Comparison of ENCODE assay signal across 1 cellular context in genomic region chr10:3852147-3852904, GRCh38.
TF ChIP-seq lines count a peak whose summit lies in the region.

No MANE protein-coding gene starts in this region.

TF ChIP-seq in K562, 482 proteins besides CTCF, POLR2A, EP300 and RAD21 (continued from another document and continues in another):
- TF ChIP-seq, protein P1, sequence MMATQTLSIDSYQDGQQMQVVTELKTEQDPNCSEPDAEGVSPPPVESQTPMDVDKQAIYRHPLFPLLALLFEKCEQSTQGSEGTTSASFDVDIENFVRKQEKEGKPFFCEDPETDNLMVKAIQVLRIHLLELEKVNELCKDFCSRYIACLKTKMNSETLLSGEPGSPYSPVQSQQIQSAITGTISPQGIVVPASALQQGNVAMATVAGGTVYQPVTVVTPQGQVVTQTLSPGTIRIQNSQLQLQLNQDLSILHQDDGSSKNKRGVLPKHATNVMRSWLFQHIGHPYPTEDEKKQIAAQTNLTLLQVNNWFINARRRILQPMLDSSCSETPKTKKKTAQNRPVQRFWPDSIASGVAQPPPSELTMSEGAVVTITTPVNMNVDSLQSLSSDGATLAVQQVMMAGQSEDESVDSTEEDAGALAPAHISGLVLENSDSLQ (IDR thresholded peaks at IDR 0.05) = no peak
- TF ChIP-seq TRIM24 (IDR thresholded peaks at IDR 0.05) = peak; percentile 31 to 68; a peak in 3 of 4 replicates
- TF ChIP-seq SMAD3 (CRISPR knock-in tag; conservative IDR thresholded peaks at IDR 0.05) = no peak
- no peak for TF ChIP-seq KDM4B (IDR thresholded peaks at IDR 0.05; ENCODE audit: borderline replicate concordance in 2 of 2, low read depth in 1 of 2)
- no peak for TF ChIP-seq GTF3C2 (IDR thresholded peaks at IDR 0.05; ENCODE audit: borderline replicate concordance, extremely low read depth, insufficient read length)
- TF ChIP-seq LARP7 (IDR thresholded peaks at IDR 0.05) = no peak
- TF ChIP-seq ZKSCAN8 (CRISPR knock-in tag; IDR thresholded peaks at IDR 0.05) = no peak
- TF ChIP-seq MEIS2 (IDR thresholded peaks at IDR 0.05; ENCODE audit: partially characterized antibody) = no peak
- no peak for TF ChIP-seq ZNF134 (CRISPR knock-in tag; conservative IDR thresholded peaks at IDR 0.05)
- peak; percentile 79 for TF ChIP-seq BRD9 (IDR thresholded peaks at IDR 0.05; ENCODE audit: low read depth, partially characterized antibody)
- peak; percentile 63; the same call in 1 of the 2 replicates for TF ChIP-seq NBN (IDR thresholded peaks at IDR 0.05; ENCODE audit: low read depth)
- no peak for TF ChIP-seq NR2F6 (CRISPR knock-in tag; IDR thresholded peaks at IDR 0.05)
- no peak for TF ChIP-seq NR0B1 (IDR thresholded peaks at IDR 0.05; ENCODE audit: partially characterized antibody)
- TF ChIP-seq CEBPB (tag; IDR thresholded peaks at IDR 0.05) = peak; percentile 83
- TF ChIP-seq, protein P2, sequence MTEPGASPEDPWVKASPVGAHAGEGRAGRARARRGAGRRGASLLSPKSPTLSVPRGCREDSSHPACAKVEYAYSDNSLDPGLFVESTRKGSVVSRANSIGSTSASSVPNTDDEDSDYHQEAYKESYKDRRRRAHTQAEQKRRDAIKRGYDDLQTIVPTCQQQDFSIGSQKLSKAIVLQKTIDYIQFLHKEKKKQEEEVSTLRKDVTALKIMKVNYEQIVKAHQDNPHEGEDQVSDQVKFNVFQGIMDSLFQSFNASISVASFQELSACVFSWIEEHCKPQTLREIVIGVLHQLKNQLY (CRISPR knock-in tag; conservative IDR thresholded peaks at IDR 0.05) = no peak
- TF ChIP-seq SRSF3 (IDR thresholded peaks at IDR 0.05; ENCODE audit: insufficient read depth, low read length) = no peak
- TF ChIP-seq, protein P3, sequence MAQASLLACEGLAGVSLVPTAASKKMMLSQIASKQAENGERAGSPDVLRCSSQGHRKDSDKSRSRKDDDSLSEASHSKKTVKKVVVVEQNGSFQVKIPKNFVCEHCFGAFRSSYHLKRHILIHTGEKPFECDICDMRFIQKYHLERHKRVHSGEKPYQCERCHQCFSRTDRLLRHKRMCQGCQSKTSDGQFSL (CRISPR knock-in tag; IDR thresholded peaks at IDR 0.05) = no peak
- TF ChIP-seq, protein P3 (tag; IDR thresholded peaks at IDR 0.05) = 0 out of 4 replicates have a peak, but pooled peaks of 1 of the 2 experiments have one; percentile 16
- no peak for TF ChIP-seq IRF2 (CRISPR knock-in tag; IDR thresholded peaks at IDR 0.05)
- TF ChIP-seq ZSCAN29 (IDR thresholded peaks at IDR 0.05) = no peak
- no peak for TF ChIP-seq FOXJ3 (CRISPR knock-in tag; IDR thresholded peaks at IDR 0.05)
- TF ChIP-seq NEUROD1 (IDR thresholded peaks at IDR 0.05; ENCODE audit: borderline replicate concordance, low read depth, low read length, partially characterized antibody) = peak; percentile 21
- TF ChIP-seq ZNF444 (CRISPR knock-in tag; IDR thresholded peaks at IDR 0.05) = no peak
- TF ChIP-seq, protein P4, sequence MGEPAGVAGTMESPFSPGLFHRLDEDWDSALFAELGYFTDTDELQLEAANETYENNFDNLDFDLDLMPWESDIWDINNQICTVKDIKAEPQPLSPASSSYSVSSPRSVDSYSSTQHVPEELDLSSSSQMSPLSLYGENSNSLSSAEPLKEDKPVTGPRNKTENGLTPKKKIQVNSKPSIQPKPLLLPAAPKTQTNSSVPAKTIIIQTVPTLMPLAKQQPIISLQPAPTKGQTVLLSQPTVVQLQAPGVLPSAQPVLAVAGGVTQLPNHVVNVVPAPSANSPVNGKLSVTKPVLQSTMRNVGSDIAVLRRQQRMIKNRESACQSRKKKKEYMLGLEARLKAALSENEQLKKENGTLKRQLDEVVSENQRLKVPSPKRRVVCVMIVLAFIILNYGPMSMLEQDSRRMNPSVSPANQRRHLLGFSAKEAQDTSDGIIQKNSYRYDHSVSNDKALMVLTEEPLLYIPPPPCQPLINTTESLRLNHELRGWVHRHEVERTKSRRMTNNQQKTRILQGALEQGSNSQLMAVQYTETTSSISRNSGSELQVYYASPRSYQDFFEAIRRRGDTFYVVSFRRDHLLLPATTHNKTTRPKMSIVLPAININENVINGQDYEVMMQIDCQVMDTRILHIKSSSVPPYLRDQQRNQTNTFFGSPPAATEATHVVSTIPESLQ (CRISPR knock-in tag; IDR thresholded peaks at IDR 0.05) = no peak
- peak; percentile 93 for TF ChIP-seq LEF1 (IDR thresholded peaks at IDR 0.05)
- TF ChIP-seq ZC3H4 (CRISPR knock-in tag; IDR thresholded peaks at IDR 0.05; ENCODE audit: borderline replicate concordance) = no peak
- no peak for TF ChIP-seq CHD4 (IDR thresholded peaks at IDR 0.05; ENCODE audit: insufficient read depth, insufficient replicate concordance, low read depth, low read length, poor library complexity, severe bottlenecking)
- no peak for TF ChIP-seq ZNF780A (CRISPR knock-in tag; IDR thresholded peaks at IDR 0.05)
- TF ChIP-seq ATF7 (IDR thresholded peaks at IDR 0.05) = peak; percentile 97
- no peak for TF ChIP-seq ELF2 (CRISPR knock-in tag; IDR thresholded peaks at IDR 0.05)
- no peak for TF ChIP-seq ARID2 (IDR thresholded peaks at IDR 0.05)
- TF ChIP-seq GTF2A2 (tag; IDR thresholded peaks at IDR 0.05) = no peak
- TF ChIP-seq NFE2L1 (tag; IDR thresholded peaks at IDR 0.05; ENCODE audit: borderline replicate concordance, low read depth) = peak; percentile 45; the same call in 1 of the 2 replicates
- TF ChIP-seq TBP (optimal IDR thresholded peaks at IDR 0.05; ENCODE audit: low read depth, low read length) = no peak
- no peak for TF ChIP-seq CC2D1A (IDR thresholded peaks at IDR 0.05)
- TF ChIP-seq, protein P5, sequence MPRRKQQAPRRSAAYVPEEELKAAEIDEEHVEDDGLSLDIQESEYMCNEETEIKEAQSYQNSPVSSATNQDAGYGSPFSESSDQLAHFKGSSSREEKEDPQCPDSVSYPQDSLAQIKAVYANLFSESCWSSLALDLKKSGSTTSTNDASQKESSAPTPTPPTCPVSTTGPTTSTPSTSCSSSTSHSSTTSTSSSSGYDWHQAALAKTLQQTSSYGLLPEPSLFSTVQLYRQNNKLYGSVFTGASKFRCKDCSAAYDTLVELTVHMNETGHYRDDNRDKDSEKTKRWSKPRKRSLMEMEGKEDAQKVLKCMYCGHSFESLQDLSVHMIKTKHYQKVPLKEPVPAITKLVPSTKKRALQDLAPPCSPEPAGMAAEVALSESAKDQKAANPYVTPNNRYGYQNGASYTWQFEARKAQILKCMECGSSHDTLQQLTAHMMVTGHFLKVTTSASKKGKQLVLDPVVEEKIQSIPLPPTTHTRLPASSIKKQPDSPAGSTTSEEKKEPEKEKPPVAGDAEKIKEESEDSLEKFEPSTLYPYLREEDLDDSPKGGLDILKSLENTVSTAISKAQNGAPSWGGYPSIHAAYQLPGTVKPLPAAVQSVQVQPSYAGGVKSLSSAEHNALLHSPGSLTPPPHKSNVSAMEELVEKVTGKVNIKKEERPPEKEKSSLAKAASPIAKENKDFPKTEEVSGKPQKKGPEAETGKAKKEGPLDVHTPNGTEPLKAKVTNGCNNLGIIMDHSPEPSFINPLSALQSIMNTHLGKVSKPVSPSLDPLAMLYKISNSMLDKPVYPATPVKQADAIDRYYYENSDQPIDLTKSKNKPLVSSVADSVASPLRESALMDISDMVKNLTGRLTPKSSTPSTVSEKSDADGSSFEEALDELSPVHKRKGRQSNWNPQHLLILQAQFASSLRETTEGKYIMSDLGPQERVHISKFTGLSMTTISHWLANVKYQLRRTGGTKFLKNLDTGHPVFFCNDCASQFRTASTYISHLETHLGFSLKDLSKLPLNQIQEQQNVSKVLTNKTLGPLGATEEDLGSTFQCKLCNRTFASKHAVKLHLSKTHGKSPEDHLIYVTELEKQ (CRISPR knock-in tag; IDR thresholded peaks at IDR 0.05) = no peak
- no peak for TF ChIP-seq ZNF398 (CRISPR knock-in tag; IDR thresholded peaks at IDR 0.05)
- no peak for TF ChIP-seq ZNF408 (CRISPR knock-in tag; IDR thresholded peaks at IDR 0.05; ENCODE audit: low read depth)
- no peak for TF ChIP-seq RHOXF2B (CRISPR knock-in tag; conservative IDR thresholded peaks at IDR 0.05)
- TF ChIP-seq PYGO2 (tag; IDR thresholded peaks at IDR 0.05) = no peak
- TF ChIP-seq SMARCA5 (IDR thresholded peaks at IDR 0.05) = no peak
- no peak for TF ChIP-seq HEY1 (CRISPR knock-in tag; IDR thresholded peaks at IDR 0.05; ENCODE audit: borderline replicate concordance)
- TF ChIP-seq DACH1 (IDR thresholded peaks at IDR 0.05; ENCODE audit: partially characterized antibody) = no peak
- no peak for TF ChIP-seq ZNF77 (CRISPR knock-in tag; IDR thresholded peaks at IDR 0.05)
- no peak for TF ChIP-seq STAG1 (CRISPR knock-in tag; IDR thresholded peaks at IDR 0.05; ENCODE audit: borderline replicate concordance)
- TF ChIP-seq TEAD4 (IDR thresholded peaks at IDR 0.05; ENCODE audit: low read length) = peak; percentile 41; the same call in 1 of the 2 replicates
- no peak for TF ChIP-seq TEAD4 (CRISPR knock-in tag; IDR thresholded peaks at IDR 0.05; ENCODE audit: borderline replicate concordance)
- no peak for TF ChIP-seq CHD2 (IDR thresholded peaks at IDR 0.05; ENCODE audit: low read depth, low read length)
- TF ChIP-seq BRD4 (IDR thresholded peaks at IDR 0.05) = no peak
- peak; percentile 88 for TF ChIP-seq SMARCC2 (IDR thresholded peaks at IDR 0.05; ENCODE audit: low read depth)
- TF ChIP-seq RNF2 (IDR thresholded peaks at IDR 0.05) = 0 out of 2 replicates have a peak, but pooled peaks have one; percentile 33
- TF ChIP-seq, protein P6, sequence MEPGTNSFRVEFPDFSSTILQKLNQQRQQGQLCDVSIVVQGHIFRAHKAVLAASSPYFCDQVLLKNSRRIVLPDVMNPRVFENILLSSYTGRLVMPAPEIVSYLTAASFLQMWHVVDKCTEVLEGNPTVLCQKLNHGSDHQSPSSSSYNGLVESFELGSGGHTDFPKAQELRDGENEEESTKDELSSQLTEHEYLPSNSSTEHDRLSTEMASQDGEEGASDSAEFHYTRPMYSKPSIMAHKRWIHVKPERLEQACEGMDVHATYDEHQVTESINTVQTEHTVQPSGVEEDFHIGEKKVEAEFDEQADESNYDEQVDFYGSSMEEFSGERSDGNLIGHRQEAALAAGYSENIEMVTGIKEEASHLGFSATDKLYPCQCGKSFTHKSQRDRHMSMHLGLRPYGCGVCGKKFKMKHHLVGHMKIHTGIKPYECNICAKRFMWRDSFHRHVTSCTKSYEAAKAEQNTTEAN (CRISPR knock-in tag; IDR thresholded peaks at IDR 0.05) = no peak
- no peak for TF ChIP-seq HLTF (IDR thresholded peaks at IDR 0.05)
- TF ChIP-seq ZNF316 (IDR thresholded peaks at IDR 0.05) = peak; percentile 90
- no peak for TF ChIP-seq ILK (tag; IDR thresholded peaks at IDR 0.05; ENCODE audit: borderline replicate concordance, low read depth)
- TF ChIP-seq CBFB (CRISPR knock-in tag; IDR thresholded peaks at IDR 0.05) = no peak
- no peak for TF ChIP-seq SRSF9 (IDR thresholded peaks at IDR 0.05; ENCODE audit: borderline replicate concordance, low read depth, low read length)
